ENCODE assay signal across 21 cellular contexts in the genomic region with DNA sequence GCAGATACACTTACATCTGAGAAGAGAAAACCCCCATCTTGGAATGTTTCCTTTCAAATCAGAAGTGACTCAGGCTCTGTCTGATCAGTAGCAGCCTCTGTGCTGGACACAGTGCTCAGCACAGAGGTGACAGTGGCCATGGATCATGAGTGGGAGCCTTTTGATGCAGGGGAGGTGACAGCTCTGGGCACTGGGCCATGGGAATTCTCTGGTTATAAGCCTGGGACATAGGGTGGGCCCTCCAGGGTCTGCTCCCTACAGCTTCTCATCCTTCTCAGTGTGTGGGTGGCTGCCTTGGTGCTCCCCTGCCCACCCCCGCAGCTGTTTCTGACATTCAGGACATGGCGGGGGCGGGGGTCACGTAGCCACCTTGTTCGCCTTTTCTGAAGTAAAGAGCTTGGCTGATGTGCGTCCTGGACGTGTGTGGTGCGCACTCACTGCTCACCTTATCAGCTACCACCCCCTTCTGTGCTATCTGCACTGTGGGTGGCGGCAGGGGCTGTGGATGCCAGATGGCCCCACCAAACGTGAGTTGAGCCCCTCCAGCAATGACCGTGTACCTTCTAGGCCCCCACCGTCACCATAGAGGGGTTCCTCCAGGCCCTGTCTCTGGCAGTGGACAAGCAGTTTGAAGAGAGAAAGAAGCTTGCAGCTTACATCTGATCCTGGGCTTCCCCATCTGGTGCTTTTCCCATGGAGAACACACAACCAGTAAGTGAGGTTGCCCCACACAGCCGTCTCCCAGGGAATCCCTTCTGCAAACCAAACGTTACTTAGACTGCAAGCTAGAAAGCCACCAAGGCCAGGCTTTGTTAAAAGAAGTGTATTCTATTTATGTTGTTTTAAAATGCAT. TPM values are rescaled to one million over a fixed set of nuclear protein-coding genes. Genes with fewer than 3 reads are reported as not detected.
DNase-seq lines count a peak whose midpoint lies in the region; ATAC-seq and TF ChIP-seq lines count a peak whose summit lies in the region.
"Had no signal": no experiment of that assay in that cellular context is flagged by ENCODE, and none has a peak within 500 bp of the region (broad histone marks: within the 10 kb centered on the region; RNA-seq: fewer than 3 reads in every experiment).

No MANE protein-coding gene starts in this region.

- H3K79me1 ChIP-seq in mesendoderm (ENCODE audit: low read length): peaks cover 5% of the 10 kb centered on the region

- H4K8ac ChIP-seq in mesendoderm (ENCODE audit: low read depth, low read length): no peak overlapping the region

- H3K4me3 ChIP-seq in WERI-Rb-1 (ENCODE audit: low read depth, low read length) (no peak overlapping the region), endodermal cell (ENCODE audit: low read length) (no peak overlapping the region), mesendoderm (ENCODE audit: low read length) (no peak overlapping the region)

- TF ChIP-seq CTCF in WERI-Rb-1 (IDR thresholded peaks at IDR 0.05; ENCODE audit: low read depth, low read length) (no peak), endodermal cell (conservative IDR thresholded peaks at IDR 0.05) (no peak), osteocyte (IDR thresholded peaks at IDR 0.05) (no peak)

- no peak overlapping the region for H2BK120ac ChIP-seq in mesendoderm (ENCODE audit: low read depth, low read length)

- H3K56ac ChIP-seq in mesendoderm (ENCODE audit: low read length): no peak overlapping the region

- peaks cover 41% of the 10 kb centered on the region for H3K4me1 Mint-ChIP-seq in endodermal cell
- H3K4me1 Mint-ChIP-seq in osteocyte (ENCODE audit: unreplicated experiment): peaks cover 4% of the 10 kb centered on the region
- H3K4me1 Mint-ChIP-seq: CD14-positive monocyte had no signal

- no peaks in the 10 kb centered on the region for H3K9me3 Mint-ChIP-seq in endodermal cell
- H3K9me3 Mint-ChIP-seq in osteocyte (ENCODE audit: unreplicated experiment): no peaks in the 10 kb centered on the region
- H3K9me3 Mint-ChIP-seq: CD14-positive monocyte had no signal

- H3K36me3 Mint-ChIP-seq in endodermal cell (ENCODE audit: low read depth) (peaks cover 60% of the 10 kb centered on the region), osteocyte (ENCODE audit: unreplicated experiment) (peaks cover 10% of the 10 kb centered on the region)

- WGBS in endodermal cell (ENCODE audit: insufficient coverage in 1 of 2, insufficient read length in 1 of 2), 2 experiments: 94 to 100% methylated on average over 1 to 14 of the region's 14 CpGs
- no CpG with 5 or more reads among the region's 14 CpGs for WGBS in mesendoderm (ENCODE audit: extremely low coverage, insufficient coverage, low lambda C conversion rate)

- no peak for ATAC-seq in HG02798 (IDR thresholded peaks at IDR 0.05; ENCODE audit: poor library complexity, unreplicated experiment)
- ATAC-seq: SK-N-SH treated with all-trans-retinoic acid at 6 μM for 48 hours had no signal

- no peak overlapping the region for H3K4me2 ChIP-seq in mesendoderm (ENCODE audit: low read length)

- no peak overlapping the region for H2BK5ac ChIP-seq in mesendoderm (ENCODE audit: low read length)

- H3K4me3 Mint-ChIP-seq in endodermal cell: no peak overlapping the region
- no peak overlapping the region for H3K4me3 Mint-ChIP-seq in osteocyte (ENCODE audit: unreplicated experiment)
- H3K4me3 Mint-ChIP-seq: CD14-positive monocyte had no signal

- H2AK5ac ChIP-seq in mesendoderm (ENCODE audit: low read length): no peak overlapping the region

- no peak overlapping the region for H3K18ac ChIP-seq in mesendoderm (ENCODE audit: low read length)

- H3K79me2 ChIP-seq in mesendoderm (ENCODE audit: control insufficient read depth, insufficient read depth, low read length): no peaks in the 10 kb centered on the region

- H3K27me3 Mint-ChIP-seq in endodermal cell (ENCODE audit: insufficient read depth) (peaks cover 1% of the 10 kb centered on the region), osteocyte (ENCODE audit: unreplicated experiment) (no peaks in the 10 kb centered on the region)

- H3K23ac ChIP-seq in mesendoderm (ENCODE audit: low read length): no peak overlapping the region

- H3K27ac Mint-ChIP-seq in endodermal cell (no peak overlapping the region), osteocyte (ENCODE audit: unreplicated experiment) (no peak overlapping the region)
- H3K27ac Mint-ChIP-seq: CD14-positive monocyte had no signal

- H3K36me3 ChIP-seq in WERI-Rb-1 (peaks cover 28% of the 10 kb centered on the region), endodermal cell (ENCODE audit: control insufficient read depth, insufficient read depth, low read length) (peaks cover 69% of the 10 kb centered on the region), mesendoderm (ENCODE audit: control insufficient read depth, insufficient read depth, low read length) (peaks cover 17% of the 10 kb centered on the region)

- DNase-seq in WERI-Rb-1: peak; percentile 75
- no peak for DNase-seq in endodermal cell
- peak; percentile 78 for DNase-seq in osteocyte (ENCODE audit: extremely low spot score, unreplicated experiment)
- DNase-seq in ureter (ENCODE audit: low spot score): peak; percentile 34
- DNase-seq in mesendoderm: no peak
- no peak for DNase-seq in activated gamma-delta T cell (lab: John Stamatoyannopoulos, UW)
- DNase-seq: AML-193, DMS79, Kasumi-1, MM.1S, NCI-H1092 treated with DMSO at 0.1 percent for 48 hours, NCI-H146, NCI-H2029 treated with DMSO at 0.1 percent for 48 hours, NCI-H510A treated with DMSO at 0.1 percent for 48 hours, NCI-H774, RPMI8226, SIG-M5 had no signal

- no peaks in the 10 kb centered on the region for H3K27me3 ChIP-seq in WERI-Rb-1 (ENCODE audit: insufficient read depth, low read depth, severe bottlenecking)
- H3K27me3 ChIP-seq in endodermal cell (ENCODE audit: control insufficient read depth, insufficient read depth, low read length, poor library complexity, severe bottlenecking): no peaks in the 10 kb centered on the region
- H3K27me3 ChIP-seq in mesendoderm (ENCODE audit: insufficient read depth, low read length, poor library complexity): no peaks in the 10 kb centered on the region

- H3K27ac ChIP-seq in WERI-Rb-1: peak overlapping the region; percentile 53
- peak overlapping the region; percentile 22 for H3K27ac ChIP-seq in endodermal cell (ENCODE audit: low read depth, low read length)
- H3K27ac ChIP-seq in mesendoderm (ENCODE audit: low read depth, low read length): no peak overlapping the region
- H3K27ac ChIP-seq: HL-60 had no signal

- no peak overlapping the region for H2BK15ac ChIP-seq in mesendoderm (replicated peaks; ENCODE audit: low read depth)

- peaks cover 17% of the 10 kb centered on the region for H3K4me1 ChIP-seq in endodermal cell (ENCODE audit: control insufficient read depth, insufficient read depth, low read length)
- H3K4me1 ChIP-seq in mesendoderm (ENCODE audit: control insufficient read depth, low read depth, low read length): peaks cover 6% of the 10 kb centered on the region

- H4K5ac ChIP-seq in mesendoderm (ENCODE audit: low read length): no peak overlapping the region

- H3K9ac ChIP-seq in endodermal cell (ENCODE audit: extremely low read depth, low read length, poor library complexity, severe bottlenecking) (no peak overlapping the region), mesendoderm (ENCODE audit: low read length) (no peak overlapping the region)

- H3K9me3 ChIP-seq in WERI-Rb-1 (ENCODE audit: severe bottlenecking): no peaks in the 10 kb centered on the region
- peaks cover 5% of the 10 kb centered on the region for H3K9me3 ChIP-seq in endodermal cell (ENCODE audit: control insufficient read depth, low read length)

- H3K4ac ChIP-seq in mesendoderm (ENCODE audit: low read depth, low read length): no peak overlapping the region

RNA-seq across cellular contexts. Expression of gene TRIP13, which starts 24.0 kb away (rescaled TPM):
- 10 to 100 TPM; 21.9 to 32.4 TPM for total RNA-seq in endodermal cell
- 31.7 TPM for polyA plus RNA-seq in endodermal cell (2013, experiment 1 of 2)
- 31.8 TPM for polyA plus RNA-seq in endodermal cell (2013, experiment 2 of 2)
- 4.1 and 6.9 TPM in 2 replicates for total RNA-seq in osteocyte
- total RNA-seq in ureter: 1.7 TPM
- 48.7 TPM for polyA plus RNA-seq in mesendoderm (2013, experiment 1 of 2)
- polyA plus RNA-seq in mesendoderm (2013, experiment 2 of 2): 50.9 TPM

RNA-seq across cellular contexts. Expression of gene BRD9, which starts 24.1 kb away (rescaled TPM):
- total RNA-seq in endodermal cell (10 to 100 TPM; 58.2 to 67.9 TPM), osteocyte (38.2 and 39.4 TPM in 2 replicates), ureter (63.6 TPM)
- 48.1 TPM for polyA plus RNA-seq in endodermal cell (2013, experiment 1 of 2)
- polyA plus RNA-seq in endodermal cell (2013, experiment 2 of 2): 43.1 TPM
- 36.9 TPM for polyA plus RNA-seq in mesendoderm (2013, experiment 1 of 2)
- polyA plus RNA-seq in mesendoderm (2013, experiment 2 of 2): 36.8 TPM

Comparison
In these comparisons a context has a peak if more than half of its experiments do, and no peak if none do; other contexts are left out.
1. DNase-seq: peak in WERI-Rb-1 (single experiment), osteocyte (single experiment) and ureter (single experiment); none in endodermal cell (single experiment), mesendoderm (single experiment) and activated gamma-delta T cell (single experiment).